8 cellular contexts compared by ENCODE assay signal in genomic region chr19:40798997-40799557, GRCh38. TPM values are rescaled to one million over a fixed set of nuclear protein-coding genes. Genes with fewer than 3 reads are reported as not detected.
DNase-seq lines count a peak whose midpoint lies in the region; ATAC-seq and TF ChIP-seq lines count a peak whose summit lies in the region.

Gene EGLN2 (plus strand): TSS chr19:40799191. CDS start chr19:40800573, 1,382 bp downstream.

- peak within 1 kb of the TSS; percentile 96 for H3K27ac Mint-ChIP-seq in T-helper 2 cell treated with Interferon-gamma antibody and Interleukin-4, amounts not matched to agents 5 μg/mL and 100 μg/mL, for 36 hours

- no peak for TF ChIP-seq EP300 in gastroesophageal sphincter (IDR thresholded peaks at IDR 0.05)

- ATAC-seq in HG02970 (IDR thresholded peaks at IDR 0.05; ENCODE audit: low FRiP score, unreplicated experiment) = peak; percentile 3
- peak; percentile 91 for ATAC-seq in gastroesophageal sphincter

- H3K27me3 ChIP-seq in gastroesophageal sphincter = no peaks in the 10 kb centered on the region
- no peaks in the 10 kb centered on the region for H3K27me3 ChIP-seq in parathyroid adenoma (ENCODE audit: control insufficient read depth, insufficient read depth, low read length)

- H3K27me3 Mint-ChIP-seq in T-helper 2 cell treated with Interferon-gamma antibody and Interleukin-4, amounts not matched to agents 5 μg/mL and 100 μg/mL, for 36 hours (ENCODE audit: low read depth) = no peaks in the 10 kb centered on the region

- peaks cover 15 to 55% (median 41%) of the 10 kb centered on the region in 3 donors for H3K4me1 ChIP-seq in gastroesophageal sphincter
- H3K4me1 ChIP-seq in parathyroid adenoma = peaks cover 27% of the 10 kb centered on the region

- H3K79me2 ChIP-seq in parathyroid adenoma = peaks cover 8% of the 10 kb centered on the region

- TF ChIP-seq CTCF in gastroesophageal sphincter (IDR thresholded peaks at IDR 0.05) (no peak), parathyroid adenoma (IDR thresholded peaks at IDR 0.05) (no peak)

- peak within 1 kb of the TSS; percentile 89 for H2AFZ ChIP-seq in parathyroid adenoma

- peaks cover 46% of the 10 kb centered on the region for H3K36me3 Mint-ChIP-seq in T-helper 2 cell treated with Interferon-gamma antibody and Interleukin-4, amounts not matched to agents 5 μg/mL and 100 μg/mL, for 36 hours (ENCODE audit: low read depth)

- peaks cover 50% of the 10 kb centered on the region for H3K4me1 Mint-ChIP-seq in T-helper 2 cell treated with Interferon-gamma antibody and Interleukin-4, amounts not matched to agents 5 μg/mL and 100 μg/mL, for 36 hours (ENCODE audit: low read depth)

- peak; percentile 65 for DNase-seq in NCI-H146 (lab: John Stamatoyannopoulos, UW)
- no peak for DNase-seq in NCI-H146 treated with DMSO at 0.1 percent for 48 hours (lab: John Stamatoyannopoulos, UW; ENCODE audit: unreplicated experiment)
- no peak for DNase-seq in T-helper 2 cell treated with Interferon-gamma antibody and Interleukin-4, amounts not matched to agents 5 μg/mL and 100 μg/mL, for 36 hours (ENCODE audit: low spot score)
- DNase-seq in stimulated activated CD4-positive, alpha-beta T cell treated with anti-CD3 and anti-CD28 coated beads, Interleukin-1b, Interleukin-23, amount 100 ng/mL, for 48 hours = no peak
- no peak for DNase-seq in midbrain (lab: John Stamatoyannopoulos, UW)

- peak within 1 kb of the TSS; percentile 95 for H3K4me3 Mint-ChIP-seq in T-helper 2 cell treated with Interferon-gamma antibody and Interleukin-4, amounts not matched to agents 5 μg/mL and 100 μg/mL, for 36 hours

- 0% methylated on average over 1 of the region's 81 CpGs; no CpG with 5 or more reads in 1 of the 2 donors for WGBS in gastroesophageal sphincter (ENCODE audit: low coverage in 1 of 2), 2 donors

- TF ChIP-seq POLR2A in gastroesophageal sphincter (IDR thresholded peaks at IDR 0.05) = peak; percentile 63 to 74

- no peaks in the 10 kb centered on the region for H3K9me3 ChIP-seq in gastroesophageal sphincter
- H3K9me3 ChIP-seq in parathyroid adenoma (ENCODE audit: control insufficient read depth, low read length) = no peaks in the 10 kb centered on the region

- H3K4me3 ChIP-seq in gastroesophageal sphincter (peak within 1 kb of the TSS; percentile 85 to 97), parathyroid adenoma (ENCODE audit: low read depth, low read length) (peak within 1 kb of the TSS; percentile 63)

- H3K27ac ChIP-seq in gastroesophageal sphincter (peak within 1 kb of the TSS; percentile 76 to 99 (median 96)), parathyroid adenoma (peak within 1 kb of the TSS; percentile 84)

- H3K36me3 ChIP-seq in gastroesophageal sphincter = peaks cover 0 to 21% of the 10 kb centered on the region in 2 donors
- H3K36me3 ChIP-seq in parathyroid adenoma (ENCODE audit: control insufficient read depth, insufficient read depth, low read length) = no peaks in the 10 kb centered on the region

- H3K4me2 ChIP-seq in parathyroid adenoma (ENCODE audit: low read length) = peak within 1 kb of the TSS; percentile 67

- no peaks in the 10 kb centered on the region for H3K9me3 Mint-ChIP-seq in T-helper 2 cell treated with Interferon-gamma antibody and Interleukin-4, amounts not matched to agents 5 μg/mL and 100 μg/mL, for 36 hours

- H3K9ac ChIP-seq in parathyroid adenoma = peak within 1 kb of the TSS; percentile 80

RNA-seq across cellular contexts. Expression of gene EGLN2, which starts in this region (rescaled TPM):
- 100 to 1,000 TPM in 3 of 4 donors, 10 to 100 TPM in 1; 99.1 to 115 (median 107) TPM for total RNA-seq in gastroesophageal sphincter
